Comparison of ENCODE assay signal across 23 cellular contexts in genomic region chr2:211458974-211459373, GRCh38.
A peak's percentile ranks its signal among the peaks of the same experiment; 100 is the strongest.
DNase-seq lines count a peak whose midpoint lies in the region; ATAC-seq, FAIRE-seq and TF ChIP-seq lines count a peak whose summit lies in the region.
"Had no signal": no experiment of that assay in that cellular context is flagged by ENCODE, and none has a peak within 500 bp of the region (broad histone marks: within the 10 kb centered on the region; RNA-seq: fewer than 3 reads in every experiment).

No MANE protein-coding gene starts in this region.

- TF ChIP-seq CTCF in HepG2 (CRISPR knock-in tag; IDR thresholded peaks at IDR 0.05) (no peak), right lobe of liver (IDR thresholded peaks at IDR 0.05) (no peak), K562 (IDR thresholded peaks at IDR 0.05 in 2 of 3, conservative IDR thresholded peaks at IDR 0.05 in 1 of 3; ENCODE audit: insufficient read depth in 2 of 3, low read depth in 1 of 3, low read length in 3 of 3) (no peak)

- DNase-seq in HepG2 (ENCODE audit: low spot score) = no peak
- DNase-seq in right lobe of liver = no peak
- no peak for DNase-seq in K562 (ENCODE audit: extremely low read depth in 1 of 4, low spot score in 3 of 4)
- DNase-seq in NCI-H524 (lab: John Stamatoyannopoulos, UW) = no peak
- DNase-seq in caudate nucleus (lab: John Stamatoyannopoulos, UW) = no peak
- DNase-seq: ACHN; BE2C; C1 segment of cervical spinal cord; CD4-positive, alpha-beta memory T cell; CD4-positive, CD25-positive, alpha-beta regulatory T cell; CD8-positive, alpha-beta memory T cell; COR-L47; DMS 273 treated with DMSO at 0.1 percent for 48 hours; DMS153; DMS79; DND-41; EL; GDM1 had no signal

- H3K27ac ChIP-seq in HepG2 (ENCODE audit: extremely low read length, insufficient read depth, low read length) = no peak overlapping the region
- no peak overlapping the region for H3K27ac ChIP-seq in right lobe of liver
- H3K27ac ChIP-seq in K562 (ENCODE audit: extremely low read depth, low read depth, low read length) = no peak overlapping the region
- no peak overlapping the region for H3K27ac ChIP-seq in caudate nucleus (ENCODE audit: low read depth, low read length)
- H3K27ac ChIP-seq: 22Rv1, BLaER1 had no signal

- in situ Hi-C loops in HepG2 (cut with HindIII; ENCODE audit: extremely low pct_ligation_motif_present, low pct_unique_long_range_greater_than_20kb) = no loop called here
- in situ Hi-C loops in K562 (cut with MboI) = no loop called here

- POLR2A ChIA-PET in HepG2 (lab: Yijun Ruan, JAX) (no interaction called here), K562 (lab: Yijun Ruan, JAX) (no interaction called here)

- FAIRE-seq in HepG2 (lab: Jason Lieb, UNC) (no peak), K562 (lab: Jason Lieb, UNC) (no peak)
- FAIRE-seq: GM12878, GM12892, GM18507 had no signal

- H3K79me2 ChIP-seq in HepG2 (ENCODE audit: insufficient read depth, low read length) (no peaks in the 10 kb centered on the region), K562 (ENCODE audit: control insufficient read depth, insufficient read depth, low read length) (no peaks in the 10 kb centered on the region)

- H3K9ac ChIP-seq in HepG2 (ENCODE audit: insufficient read depth, low read depth, low read length) = no peak overlapping the region
- no peak overlapping the region for H3K9ac ChIP-seq in K562 (ENCODE audit: insufficient read depth in 1 of 2, low read depth in 2 of 2, low read length in 2 of 2)
- H3K9ac ChIP-seq: BLaER1 had no signal

- no peaks in the 10 kb centered on the region for H3K27me3 ChIP-seq in HepG2 (ENCODE audit: control insufficient read depth in 1 of 2, insufficient read depth in 2 of 2, low read length in 2 of 2)
- no peaks in the 10 kb centered on the region for H3K27me3 ChIP-seq in right lobe of liver
- no peaks in the 10 kb centered on the region for H3K27me3 ChIP-seq in K562 (ENCODE audit: control insufficient read depth in 2 of 2, insufficient read depth in 2 of 2, low read length in 2 of 2)
- H3K27me3 ChIP-seq: BE2C, BLaER1 had no signal

- H2AFZ ChIP-seq in HepG2 (ENCODE audit: low read length) (no peak overlapping the region), K562 (ENCODE audit: low read depth, low read length) (no peak overlapping the region)

- 2% methylated on average over 1 of the region's 1 CpG for WGBS in HepG2 (ENCODE audit: low lambda C conversion rate)
- WGBS in right lobe of liver (ENCODE audit: insufficient coverage, low coverage, low lambda C conversion rate, missing lambda C conversion rate) = 72% methylated on average over 1 of the region's 1 CpG
- WGBS in K562 (ENCODE audit: insufficient coverage, low coverage, missing lambda C conversion rate) = 0% methylated on average over 1 of the region's 1 CpG

- H3K4me3 ChIP-seq in HepG2 (replicated peaks in 1 of 3; ENCODE audit: insufficient read depth in 1 of 3, low read depth in 2 of 3, low read length in 3 of 3) = no peak overlapping the region
- no peak overlapping the region for H3K4me3 ChIP-seq in right lobe of liver
- H3K4me3 ChIP-seq in K562 = no peak overlapping the region
- H3K4me3 ChIP-seq: BLaER1, GM12878 had no signal

- H3K36me3 ChIP-seq in HepG2 (replicated peaks in 1 of 2; ENCODE audit: control insufficient read depth in 1 of 2, insufficient read depth in 2 of 2, low read length in 2 of 2) = no peaks in the 10 kb centered on the region
- no peaks in the 10 kb centered on the region for H3K36me3 ChIP-seq in right lobe of liver
- H3K36me3 ChIP-seq in K562 (ENCODE audit: control insufficient read depth, insufficient read depth, low read length) = no peaks in the 10 kb centered on the region
- H3K36me3 ChIP-seq: BE2C, BLaER1 had no signal

- H3K4me1 ChIP-seq in HepG2 (ENCODE audit: insufficient read depth, low read length) = no peaks in the 10 kb centered on the region
- no peaks in the 10 kb centered on the region for H3K4me1 ChIP-seq in right lobe of liver
- H3K4me1 ChIP-seq in K562 (replicated peaks in 1 of 2; ENCODE audit: control insufficient read depth in 2 of 2, insufficient read depth in 2 of 2, low read length in 2 of 2) = no peaks in the 10 kb centered on the region
- H3K4me1 ChIP-seq: BE2C, BLaER1 had no signal

- H4K20me1 ChIP-seq in HepG2 (ENCODE audit: insufficient read depth, low read length) (no peaks in the 10 kb centered on the region), K562 (replicated peaks; ENCODE audit: control insufficient read depth, insufficient read depth, low read length) (no peaks in the 10 kb centered on the region)
- H4K20me1 ChIP-seq: BLaER1 had no signal

- no peaks in the 10 kb centered on the region for H3K9me1 ChIP-seq in K562 (ENCODE audit: control insufficient read depth, insufficient read depth, low read length)

- TF ChIP-seq EP300 in HepG2 (IDR thresholded peaks at IDR 0.05; ENCODE audit: low read depth in 2 of 2, low read length in 2 of 2) (no peak), HepG2 (CRISPR knock-in tag; IDR thresholded peaks at IDR 0.05; ENCODE audit: borderline replicate concordance) (no peak), K562 (IDR thresholded peaks at IDR 0.05; ENCODE audit: low read length) (no peak)

- no peaks in the 10 kb centered on the region for H3K9me3 ChIP-seq in HepG2 (ENCODE audit: low read length)
- H3K9me3 ChIP-seq in right lobe of liver = no peaks in the 10 kb centered on the region
- no peaks in the 10 kb centered on the region for H3K9me3 ChIP-seq in K562 (replicated peaks; ENCODE audit: control insufficient read depth, insufficient read depth, low read depth, low read length)
- H3K9me3 ChIP-seq: BE2C, BLaER1 had no signal

- intact Hi-C loops in HepG2 (cut with micrococcal nuclease; ENCODE audit: unreplicated experiment) = loop anchor here (5.0 kb wide), 1 partner anchor 1088 kb away; no protein-coding TSS in a partner anchor
- intact Hi-C loops in right lobe of liver (cut with DNase I) = no loop called here
- intact Hi-C loops in K562 (cut with micrococcal nuclease) = loop anchor here (5.0 kb wide), 1 partner anchor 1108 kb away; no protein-coding TSS in a partner anchor

- no peak for TF ChIP-seq POLR2A in HepG2 (IDR thresholded peaks at IDR 0.05; ENCODE audit: insufficient read depth in 1 of 2, low read depth in 2 of 2, low read length in 2 of 2)
- TF ChIP-seq POLR2A in right lobe of liver (IDR thresholded peaks at IDR 0.05) = no peak
- TF ChIP-seq POLR2A in K562 (conservative IDR thresholded peaks at IDR 0.05) = no peak

- BruUV-seq in HepG2 (replicated peaks; lab: Mats Ljungman, UMichigan) (no TSS peak), K562 (replicated peaks; lab: Mats Ljungman, UMichigan) (no TSS peak)

- ATAC-seq in HepG2 (no peak), right lobe of liver (no peak), K562 (no peak)
- ATAC-seq: GM12878 had no signal

- H3K4me2 ChIP-seq in HepG2 (ENCODE audit: low read depth, low read length) (no peak overlapping the region), K562 (ENCODE audit: insufficient read depth, low read length) (no peak overlapping the region)
- H3K4me2 ChIP-seq: BLaER1 had no signal

- CTCF ChIA-PET in HepG2 (lab: Yijun Ruan, JAX; ENCODE audit: low intra/inter-chr PET ratio, low total read pairs) (no interaction called here), K562 (lab: Yijun Ruan, JAX; ENCODE audit: low intra/inter-chr PET ratio) (no interaction called here)

- TF ChIP-seq RAD21 in HepG2 (CRISPR knock-in tag; IDR thresholded peaks at IDR 0.05) = no peak
- TF ChIP-seq RAD21 in K562 (CRISPR knock-in tag; conservative IDR thresholded peaks at IDR 0.05 in 1 of 2, IDR thresholded peaks at IDR 0.05 in 1 of 2) = no peak

TF ChIP-seq in HepG2, 621 proteins besides CTCF, POLR2A, EP300 and RAD21:
- no peak for TF ChIP-seq NFKB2 (CRISPR knock-in tag; IDR thresholded peaks at IDR 0.05; ENCODE audit: borderline replicate concordance)
- TF ChIP-seq NPAS2 (CRISPR knock-in tag; IDR thresholded peaks at IDR 0.05; ENCODE audit: borderline replicate concordance) = no peak
- TF ChIP-seq MAFK (conservative IDR thresholded peaks at IDR 0.05 in 1 of 2, IDR thresholded peaks at IDR 0.05 in 1 of 2; ENCODE audit: low read length in 2 of 2) = peak; percentile 89 to 90
- TF ChIP-seq MAFF (IDR thresholded peaks at IDR 0.05; ENCODE audit: low read depth, low read length) = peak; percentile 85

TF ChIP-seq in K562, 482 proteins besides CTCF, POLR2A, EP300 and RAD21:
- no peak for TF ChIP-seq PHF21A (IDR thresholded peaks at IDR 0.05; ENCODE audit: borderline replicate concordance, low read depth)
- TF ChIP-seq COPS2 (conservative IDR thresholded peaks at IDR 0.05) = no peak
- peak; percentile 16; the same call in 1 of the 2 replicates for TF ChIP-seq ZNF316 (IDR thresholded peaks at IDR 0.05)
- no peak for TF ChIP-seq ZNF592 (IDR thresholded peaks at IDR 0.05)
- TF ChIP-seq SAFB (IDR thresholded peaks at IDR 0.05; ENCODE audit: borderline replicate concordance, low read depth, low read length) = no peak
- no peak for TF ChIP-seq ZNF347 (CRISPR knock-in tag; IDR thresholded peaks at IDR 0.05; ENCODE audit: low read depth)
- no peak for TF ChIP-seq SLC30A9 (CRISPR knock-in tag; IDR thresholded peaks at IDR 0.05)
- TF ChIP-seq EHMT2 (IDR thresholded peaks at IDR 0.05) = no peak

Comparison
In these comparisons a context has a peak if more than half of its experiments do, and no peak if none do; other contexts are left out.
1. intact Hi-C loops: an anchor here in HepG2 (5.0 kb wide) and K562 (5.0 kb wide); none called in right lobe of liver.
2. Of the 241 proteins assayed by ChIP-seq in both HepG2 and K562: peak only in HepG2: MAFF and MAFK; only in K562: none; in both: none; in neither: 239.